Comparison of ENCODE assay signal across 8 cellular contexts in genomic region chr9:17397166-17397728, GRCh38.
A peak's percentile ranks its signal among the peaks of the same experiment; 100 is the strongest.
DNase-seq lines count a peak whose midpoint lies in the region; TF ChIP-seq lines count a peak whose summit lies in the region.
"Not testable (repeated sequence)": the region's sequence is repeated elsewhere in the genome, so short reads cannot be mapped to it uniquely, and the experiment has no call there.

No MANE protein-coding gene starts in this region.

- not testable (repeated sequence) for H3K36me3 ChIP-seq in A673 (ENCODE audit: insufficient read depth, low read length, poor library complexity, severe bottlenecking); iPS-15b (ENCODE audit: control insufficient read depth, insufficient read depth, low read length); mesendoderm (ENCODE audit: control insufficient read depth, insufficient read depth, low read length); trophoblast cell (ENCODE audit: control insufficient read depth in 1 of 2, insufficient read depth in 2 of 2, low read length in 2 of 2)

- POLR2A ChIA-PET in A673 (lab: Charles Lee; ENCODE audit: low non-redundant PET) = not testable (repeated sequence)

- not testable (repeated sequence) for H4K91ac ChIP-seq in H9 (ENCODE audit: insufficient read length, low read depth, low read length); trophoblast cell (ENCODE audit: low read depth, low read length)

- not testable (repeated sequence) for H3K9me3 ChIP-seq in A673 (ENCODE audit: low read depth, low read length, poor library complexity, severe bottlenecking); H9 (ENCODE audit: control insufficient read depth, low read depth, low read length); iPS-15b (ENCODE audit: control insufficient read depth, insufficient read depth, low read length); trophoblast cell (ENCODE audit: insufficient read depth, low read depth, low read length)

- H3K4me1 ChIP-seq in A673 (ENCODE audit: insufficient read depth, low read length, poor library complexity, severe bottlenecking); mesendoderm (ENCODE audit: control insufficient read depth, low read depth, low read length); trophoblast cell (ENCODE audit: control insufficient read depth in 1 of 2, insufficient read depth in 2 of 2, low read length in 2 of 2): not testable (repeated sequence)
- H3K4me1 ChIP-seq in H9 (ENCODE audit: insufficient read depth, low read length) (peaks cover 12% of the 10 kb centered on the region; the same call in 1 of the 2 replicates), iPS-15b (ENCODE audit: control insufficient read depth, insufficient read depth, low read length) (peaks cover 43% of the 10 kb centered on the region)

- H3K23ac ChIP-seq in H9 (ENCODE audit: insufficient read length, low read depth, low read length); mesendoderm (ENCODE audit: low read length); trophoblast cell (ENCODE audit: low read length): not testable (repeated sequence)

- not testable (repeated sequence) for H3T11ph ChIP-seq in H9 (ENCODE audit: low read length)

- not testable (repeated sequence) for H3K36me3 Mint-ChIP-seq in H9 (ENCODE audit: insufficient read depth in 1 of 3, low read depth in 3 of 3)

- not testable (repeated sequence) for H4K8ac ChIP-seq in H9 (replicated peaks; ENCODE audit: insufficient read length, low read depth, low read length); mesendoderm (ENCODE audit: low read depth, low read length); trophoblast cell (ENCODE audit: low read depth, low read length)

- WGBS in H9 (ENCODE audit: extremely low coverage, insufficient read length, low lambda C conversion rate) = no CpG with 5 or more reads among the region's 7 CpGs
- WGBS in mesendoderm (ENCODE audit: extremely low coverage, insufficient coverage, low lambda C conversion rate) = no CpG with 5 or more reads among the region's 7 CpGs
- WGBS in trophoblast cell (ENCODE audit: extremely low coverage, insufficient coverage, insufficient read length) = no CpG with 5 or more reads among the region's 7 CpGs

- not testable (repeated sequence) for H2BK12ac ChIP-seq in H9 (ENCODE audit: insufficient read length, low read depth, low read length); trophoblast cell (ENCODE audit: low read length)

- H3K4me2 ChIP-seq in H9 (ENCODE audit: insufficient read depth, insufficient read length, low read length); mesendoderm (ENCODE audit: low read length); trophoblast cell (ENCODE audit: low read length): not testable (repeated sequence)

- not testable (repeated sequence) for H3K27me3 Mint-ChIP-seq in H9 (ENCODE audit: low read depth)

- not testable (repeated sequence) for H3K79me1 ChIP-seq in H9 (ENCODE audit: insufficient read depth, low read depth, low read length, poor library complexity, severe bottlenecking); mesendoderm (ENCODE audit: low read length); trophoblast cell (ENCODE audit: low read length)

- H3K4me1 Mint-ChIP-seq in H9 = peaks cover 59% of the 10 kb centered on the region in 2 experiments

- H3K79me2 ChIP-seq in H9 (ENCODE audit: insufficient read depth, low read length); mesendoderm (ENCODE audit: control insufficient read depth, insufficient read depth, low read length); trophoblast cell (ENCODE audit: control insufficient read depth, insufficient read depth, low read length, poor library complexity): not testable (repeated sequence)

- not testable (repeated sequence) for H3K56ac ChIP-seq in H9 (ENCODE audit: insufficient read length, low read depth, low read length); mesendoderm (ENCODE audit: low read length)

- TF ChIP-seq CTCF in A673 (conservative IDR thresholded peaks at IDR 0.05; ENCODE audit: low read depth, low read length); H9 (conservative IDR thresholded peaks at IDR 0.05); fibroblast of villous mesenchyme (IDR thresholded peaks at IDR 0.05; ENCODE audit: insufficient read depth, low read depth, low read length): not testable (repeated sequence)

- H4K12ac ChIP-seq in trophoblast cell (ENCODE audit: low read depth, low read length) = not testable (repeated sequence)

- not testable (repeated sequence) for H3K14ac ChIP-seq in H9 (ENCODE audit: insufficient read depth, low read length); trophoblast cell (ENCODE audit: low read length)

- not testable (repeated sequence) for H4K20me1 ChIP-seq in H9 (ENCODE audit: control insufficient read depth, insufficient read depth, insufficient read length)

- not testable (repeated sequence) for H3K27ac ChIP-seq in A673 (ENCODE audit: low read depth, low read length, poor library complexity, severe bottlenecking); H9 (ENCODE audit: insufficient read length, low read depth, low read length); mesendoderm (ENCODE audit: low read depth, low read length); trophoblast cell (ENCODE audit: low read depth, low read length)

- not testable (repeated sequence) for H2BK20ac ChIP-seq in H9 (ENCODE audit: low read depth, low read length, poor library complexity, severe bottlenecking)

- H3K4me3 ChIP-seq in A673 (ENCODE audit: low read depth, low read length, poor library complexity, severe bottlenecking); fibroblast of villous mesenchyme (ENCODE audit: low read depth, low read length); mesendoderm (ENCODE audit: low read length); trophoblast cell (ENCODE audit: low read depth, low read length): not testable (repeated sequence)
- peak overlapping the region; percentile 16 for H3K4me3 ChIP-seq in iPS-15b (ENCODE audit: low read depth, low read length)

- DNase-seq in A673 (ENCODE audit: low spot score) (peak; percentile 0), H9 (peak; percentile 49), OCI-M1 (lab: John Stamatoyannopoulos, UW) (peak; percentile 17), amniotic epithelial cell (ENCODE audit: low read depth) (peak; percentile 44), fibroblast of villous mesenchyme (ENCODE audit: low read depth) (peak; percentile 67), mesendoderm (peak; percentile 70), trophoblast cell (peak; percentile 10 to 36)

- peak overlapping the region; percentile 22 to 97 (median 84); a peak in 5 of 7 replicates for H3K27ac Mint-ChIP-seq in H9

- not testable (repeated sequence) for H3K18ac ChIP-seq in H9 (ENCODE audit: insufficient read length, low read depth, low read length); mesendoderm (ENCODE audit: low read length); trophoblast cell (ENCODE audit: low read length)

- not testable (repeated sequence) for H3K4ac ChIP-seq in H9 (ENCODE audit: low read depth, low read length); mesendoderm (ENCODE audit: low read depth, low read length); trophoblast cell (ENCODE audit: low read depth, low read length)

- not testable (repeated sequence) for H2AFZ ChIP-seq in H9 (ENCODE audit: low read length); trophoblast cell (ENCODE audit: insufficient read depth, low read length, poor library complexity)

- peak overlapping the region in 1 of 2 experiments; percentile 47; a peak in 2 of 5 replicates for H3K4me3 Mint-ChIP-seq in H9

- H4K5ac ChIP-seq in H9 (ENCODE audit: insufficient read length, low read depth, low read length); mesendoderm (ENCODE audit: low read length): not testable (repeated sequence)

- CTCF ChIA-PET in A673 (lab: Charles Lee) = not testable (repeated sequence)

- intact Hi-C loops in A673 (cut with micrococcal nuclease; ENCODE audit: unreplicated experiment) = not testable (repeated sequence)

- H2BK5ac ChIP-seq in H9 (ENCODE audit: insufficient read length, low read length); mesendoderm (ENCODE audit: low read length); trophoblast cell (ENCODE audit: low read depth, low read length, poor library complexity): not testable (repeated sequence)

- not testable (repeated sequence) for H3K23me2 ChIP-seq in H9 (ENCODE audit: insufficient read length, low read depth, low read length, poor library complexity, severe bottlenecking)

- not testable (repeated sequence) for H2BK120ac ChIP-seq in H9 (ENCODE audit: low read depth, low read length, poor library complexity, severe bottlenecking); mesendoderm (ENCODE audit: low read depth, low read length); trophoblast cell (ENCODE audit: insufficient read depth, low read length, poor library complexity)

- not testable (repeated sequence) for H3K9me3 Mint-ChIP-seq in H9

- H3K27me3 ChIP-seq in A673 (replicated peaks; ENCODE audit: insufficient read depth, low read depth, low read length, poor library complexity); H9 (ENCODE audit: insufficient read depth, low read length); iPS-15b (ENCODE audit: control insufficient read depth, insufficient read depth, low read length); mesendoderm (ENCODE audit: insufficient read depth, low read length, poor library complexity); trophoblast cell (ENCODE audit: insufficient read depth, low read length): not testable (repeated sequence)

- H2BK15ac ChIP-seq in H9 (ENCODE audit: low read depth, low read length); mesendoderm (replicated peaks; ENCODE audit: low read depth): not testable (repeated sequence)

- H2AK5ac ChIP-seq in H9 (ENCODE audit: insufficient read length, low read length); mesendoderm (ENCODE audit: low read length); trophoblast cell (ENCODE audit: low read length): not testable (repeated sequence)

- not testable (repeated sequence) for H3K9ac ChIP-seq in H9 (ENCODE audit: extremely low read depth, insufficient read length, low read length); iPS-15b (ENCODE audit: low read depth, low read length); mesendoderm (ENCODE audit: low read length); trophoblast cell (ENCODE audit: low read length)

- not testable (repeated sequence) for BruUV-seq in A673 (replicated peaks; lab: Mats Ljungman, UMichigan)

Comparison
In these comparisons a context has a peak if more than half of its experiments do, and no peak if none do; other contexts are left out.
1. DNase-seq: peak in every context shown above with its lines; median percentile 70 in mesendoderm; 67 in fibroblast of villous mesenchyme; 49 in H9; 44 in amniotic epithelial cell; 23 in trophoblast cell; 17 in OCI-M1; 0 in A673.